In the genomic region with DNA sequence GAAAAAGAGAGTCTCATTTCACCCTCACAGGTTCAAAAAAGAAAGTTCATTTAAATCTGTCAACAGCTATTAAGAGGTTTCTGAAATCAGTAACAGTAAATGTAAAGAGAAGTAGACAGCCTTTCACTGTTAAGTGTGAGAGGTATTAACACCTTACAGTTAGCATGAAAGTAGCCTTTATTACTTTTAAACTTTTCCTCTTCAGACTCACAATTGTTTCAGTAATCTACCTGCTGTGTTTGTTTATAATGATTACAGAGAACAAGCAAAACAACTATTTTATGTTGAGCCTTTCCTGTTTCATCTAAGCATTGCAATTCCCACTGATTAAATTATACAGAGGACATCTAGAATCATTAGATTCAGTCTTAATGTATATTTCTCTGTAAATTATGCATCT, we compare ENCODE assay signal across 2 cellular contexts.
A peak's percentile ranks its signal among the peaks of the same experiment; 100 is the strongest.
TF ChIP-seq lines count a peak whose summit lies in the region.

No MANE protein-coding gene starts in this region.

TF ChIP-seq in HEK293, 187 proteins besides CTCF, POLR2A, EP300 and RAD21:
- TF ChIP-seq, protein P1, sequence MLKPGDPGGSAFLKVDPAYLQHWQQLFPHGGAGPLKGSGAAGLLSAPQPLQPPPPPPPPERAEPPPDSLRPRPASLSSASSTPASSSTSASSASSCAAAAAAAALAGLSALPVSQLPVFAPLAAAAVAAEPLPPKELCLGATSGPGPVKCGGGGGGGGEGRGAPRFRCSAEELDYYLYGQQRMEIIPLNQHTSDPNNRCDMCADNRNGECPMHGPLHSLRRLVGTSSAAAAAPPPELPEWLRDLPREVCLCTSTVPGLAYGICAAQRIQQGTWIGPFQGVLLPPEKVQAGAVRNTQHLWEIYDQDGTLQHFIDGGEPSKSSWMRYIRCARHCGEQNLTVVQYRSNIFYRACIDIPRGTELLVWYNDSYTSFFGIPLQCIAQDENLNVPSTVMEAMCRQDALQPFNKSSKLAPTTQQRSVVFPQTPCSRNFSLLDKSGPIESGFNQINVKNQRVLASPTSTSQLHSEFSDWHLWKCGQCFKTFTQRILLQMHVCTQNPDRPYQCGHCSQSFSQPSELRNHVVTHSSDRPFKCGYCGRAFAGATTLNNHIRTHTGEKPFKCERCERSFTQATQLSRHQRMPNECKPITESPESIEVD (tag by site-specific recombination; IDR thresholded peaks at IDR 0.05): peak; percentile 46; the same call in 1 of the 2 replicates
- TF ChIP-seq TCF7L2 (IDR thresholded peaks at IDR 0.05; ENCODE audit: borderline replicate concordance, low read depth, low read length) (peak; percentile 61), TRIM28 (IDR thresholded peaks at IDR 0.05; ENCODE audit: borderline replicate concordance, low read length) (peak; percentile 59; the same call in 1 of the 2 replicates), PRDM1 (tag by site-specific recombination; IDR thresholded peaks at IDR 0.05) (peak; percentile 77; the same call in 1 of the 2 replicates), OSR2 (tag by site-specific recombination; IDR thresholded peaks at IDR 0.05) (peak; percentile 14; the same call in 1 of the 2 replicates), ZNF341 (tag by site-specific recombination; IDR thresholded peaks at IDR 0.05; ENCODE audit: low read depth) (no peak), FEZF1 (tag by site-specific recombination; IDR thresholded peaks at IDR 0.05) (peak; percentile 21; the same call in 1 of the 2 replicates)
- TF ChIP-seq, protein P2, sequence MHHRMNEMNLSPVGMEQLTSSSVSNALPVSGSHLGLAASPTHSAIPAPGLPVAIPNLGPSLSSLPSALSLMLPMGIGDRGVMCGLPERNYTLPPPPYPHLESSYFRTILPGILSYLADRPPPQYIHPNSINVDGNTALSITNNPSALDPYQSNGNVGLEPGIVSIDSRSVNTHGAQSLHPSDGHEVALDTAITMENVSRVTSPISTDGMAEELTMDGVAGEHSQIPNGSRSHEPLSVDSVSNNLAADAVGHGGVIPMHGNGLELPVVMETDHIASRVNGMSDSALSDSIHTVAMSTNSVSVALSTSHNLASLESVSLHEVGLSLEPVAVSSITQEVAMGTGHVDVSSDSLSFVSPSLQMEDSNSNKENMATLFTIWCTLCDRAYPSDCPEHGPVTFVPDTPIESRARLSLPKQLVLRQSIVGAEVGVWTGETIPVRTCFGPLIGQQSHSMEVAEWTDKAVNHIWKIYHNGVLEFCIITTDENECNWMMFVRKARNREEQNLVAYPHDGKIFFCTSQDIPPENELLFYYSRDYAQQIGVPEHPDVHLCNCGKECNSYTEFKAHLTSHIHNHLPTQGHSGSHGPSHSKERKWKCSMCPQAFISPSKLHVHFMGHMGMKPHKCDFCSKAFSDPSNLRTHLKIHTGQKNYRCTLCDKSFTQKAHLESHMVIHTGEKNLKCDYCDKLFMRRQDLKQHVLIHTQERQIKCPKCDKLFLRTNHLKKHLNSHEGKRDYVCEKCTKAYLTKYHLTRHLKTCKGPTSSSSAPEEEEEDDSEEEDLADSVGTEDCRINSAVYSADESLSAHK (tag by site-specific recombination; IDR thresholded peaks at IDR 0.05): no peak
TF ChIP-seq in HEK293: peak in this region for 6.

TF ChIP-seq in H1, 55 proteins besides CTCF, POLR2A, EP300 and RAD21 (continued from another document):
- TF ChIP-seq, protein P3, sequence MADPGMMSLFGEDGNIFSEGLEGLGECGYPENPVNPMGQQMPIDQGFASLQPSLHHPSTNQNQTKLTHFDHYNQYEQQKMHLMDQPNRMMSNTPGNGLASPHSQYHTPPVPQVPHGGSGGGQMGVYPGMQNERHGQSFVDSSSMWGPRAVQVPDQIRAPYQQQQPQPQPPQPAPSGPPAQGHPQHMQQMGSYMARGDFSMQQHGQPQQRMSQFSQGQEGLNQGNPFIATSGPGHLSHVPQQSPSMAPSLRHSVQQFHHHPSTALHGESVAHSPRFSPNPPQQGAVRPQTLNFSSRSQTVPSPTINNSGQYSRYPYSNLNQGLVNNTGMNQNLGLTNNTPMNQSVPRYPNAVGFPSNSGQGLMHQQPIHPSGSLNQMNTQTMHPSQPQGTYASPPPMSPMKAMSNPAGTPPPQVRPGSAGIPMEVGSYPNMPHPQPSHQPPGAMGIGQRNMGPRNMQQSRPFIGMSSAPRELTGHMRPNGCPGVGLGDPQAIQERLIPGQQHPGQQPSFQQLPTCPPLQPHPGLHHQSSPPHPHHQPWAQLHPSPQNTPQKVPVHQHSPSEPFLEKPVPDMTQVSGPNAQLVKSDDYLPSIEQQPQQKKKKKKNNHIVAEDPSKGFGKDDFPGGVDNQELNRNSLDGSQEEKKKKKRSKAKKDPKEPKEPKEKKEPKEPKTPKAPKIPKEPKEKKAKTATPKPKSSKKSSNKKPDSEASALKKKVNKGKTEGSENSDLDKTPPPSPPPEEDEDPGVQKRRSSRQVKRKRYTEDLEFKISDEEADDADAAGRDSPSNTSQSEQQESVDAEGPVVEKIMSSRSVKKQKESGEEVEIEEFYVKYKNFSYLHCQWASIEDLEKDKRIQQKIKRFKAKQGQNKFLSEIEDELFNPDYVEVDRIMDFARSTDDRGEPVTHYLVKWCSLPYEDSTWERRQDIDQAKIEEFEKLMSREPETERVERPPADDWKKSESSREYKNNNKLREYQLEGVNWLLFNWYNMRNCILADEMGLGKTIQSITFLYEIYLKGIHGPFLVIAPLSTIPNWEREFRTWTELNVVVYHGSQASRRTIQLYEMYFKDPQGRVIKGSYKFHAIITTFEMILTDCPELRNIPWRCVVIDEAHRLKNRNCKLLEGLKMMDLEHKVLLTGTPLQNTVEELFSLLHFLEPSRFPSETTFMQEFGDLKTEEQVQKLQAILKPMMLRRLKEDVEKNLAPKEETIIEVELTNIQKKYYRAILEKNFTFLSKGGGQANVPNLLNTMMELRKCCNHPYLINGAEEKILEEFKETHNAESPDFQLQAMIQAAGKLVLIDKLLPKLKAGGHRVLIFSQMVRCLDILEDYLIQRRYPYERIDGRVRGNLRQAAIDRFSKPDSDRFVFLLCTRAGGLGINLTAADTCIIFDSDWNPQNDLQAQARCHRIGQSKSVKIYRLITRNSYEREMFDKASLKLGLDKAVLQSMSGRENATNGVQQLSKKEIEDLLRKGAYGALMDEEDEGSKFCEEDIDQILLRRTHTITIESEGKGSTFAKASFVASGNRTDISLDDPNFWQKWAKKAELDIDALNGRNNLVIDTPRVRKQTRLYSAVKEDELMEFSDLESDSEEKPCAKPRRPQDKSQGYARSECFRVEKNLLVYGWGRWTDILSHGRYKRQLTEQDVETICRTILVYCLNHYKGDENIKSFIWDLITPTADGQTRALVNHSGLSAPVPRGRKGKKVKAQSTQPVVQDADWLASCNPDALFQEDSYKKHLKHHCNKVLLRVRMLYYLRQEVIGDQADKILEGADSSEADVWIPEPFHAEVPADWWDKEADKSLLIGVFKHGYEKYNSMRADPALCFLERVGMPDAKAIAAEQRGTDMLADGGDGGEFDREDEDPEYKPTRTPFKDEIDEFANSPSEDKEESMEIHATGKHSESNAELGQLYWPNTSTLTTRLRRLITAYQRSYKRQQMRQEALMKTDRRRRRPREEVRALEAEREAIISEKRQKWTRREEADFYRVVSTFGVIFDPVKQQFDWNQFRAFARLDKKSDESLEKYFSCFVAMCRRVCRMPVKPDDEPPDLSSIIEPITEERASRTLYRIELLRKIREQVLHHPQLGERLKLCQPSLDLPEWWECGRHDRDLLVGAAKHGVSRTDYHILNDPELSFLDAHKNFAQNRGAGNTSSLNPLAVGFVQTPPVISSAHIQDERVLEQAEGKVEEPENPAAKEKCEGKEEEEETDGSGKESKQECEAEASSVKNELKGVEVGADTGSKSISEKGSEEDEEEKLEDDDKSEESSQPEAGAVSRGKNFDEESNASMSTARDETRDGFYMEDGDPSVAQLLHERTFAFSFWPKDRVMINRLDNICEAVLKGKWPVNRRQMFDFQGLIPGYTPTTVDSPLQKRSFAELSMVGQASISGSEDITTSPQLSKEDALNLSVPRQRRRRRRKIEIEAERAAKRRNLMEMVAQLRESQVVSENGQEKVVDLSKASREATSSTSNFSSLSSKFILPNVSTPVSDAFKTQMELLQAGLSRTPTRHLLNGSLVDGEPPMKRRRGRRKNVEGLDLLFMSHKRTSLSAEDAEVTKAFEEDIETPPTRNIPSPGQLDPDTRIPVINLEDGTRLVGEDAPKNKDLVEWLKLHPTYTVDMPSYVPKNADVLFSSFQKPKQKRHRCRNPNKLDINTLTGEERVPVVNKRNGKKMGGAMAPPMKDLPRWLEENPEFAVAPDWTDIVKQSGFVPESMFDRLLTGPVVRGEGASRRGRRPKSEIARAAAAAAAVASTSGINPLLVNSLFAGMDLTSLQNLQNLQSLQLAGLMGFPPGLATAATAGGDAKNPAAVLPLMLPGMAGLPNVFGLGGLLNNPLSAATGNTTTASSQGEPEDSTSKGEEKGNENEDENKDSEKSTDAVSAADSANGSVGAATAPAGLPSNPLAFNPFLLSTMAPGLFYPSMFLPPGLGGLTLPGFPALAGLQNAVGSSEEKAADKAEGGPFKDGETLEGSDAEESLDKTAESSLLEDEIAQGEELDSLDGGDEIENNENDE (IDR thresholded peaks at IDR 0.05; ENCODE audit: insufficient replicate concordance, low read length): peak; percentile 31
TF ChIP-seq in H1: peak in this region for 2.
